Comparison of ENCODE assay signal across 9 cellular contexts in the genomic region with DNA sequence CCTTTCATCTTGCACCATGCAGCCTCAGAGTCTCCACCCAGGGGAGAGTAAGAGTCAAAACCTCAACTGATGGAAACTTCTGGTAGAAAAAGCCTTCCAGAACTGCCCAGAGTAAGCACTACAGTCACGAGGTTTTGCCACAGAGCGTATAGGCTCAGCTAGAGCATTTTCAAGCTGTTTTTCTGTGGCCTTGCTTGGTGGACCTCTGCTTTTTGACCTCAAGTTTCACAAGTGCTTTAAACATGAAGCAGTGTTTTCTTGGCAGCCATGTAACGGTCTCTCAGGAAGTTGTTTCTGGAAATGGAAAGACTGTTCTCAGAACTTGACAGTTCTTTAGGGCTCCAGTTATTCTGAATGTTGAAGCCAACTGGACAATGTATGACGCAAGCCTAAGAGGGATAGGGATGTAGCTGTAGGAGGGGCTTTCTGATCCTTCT.
DNase-seq lines count a peak whose midpoint lies in the region; ATAC-seq and TF ChIP-seq lines count a peak whose summit lies in the region.
"Had no signal": no experiment of that assay in that cellular context is flagged by ENCODE, and none has a peak within 500 bp of the region (broad histone marks: within the 10 kb centered on the region; RNA-seq: fewer than 3 reads in every experiment).

No MANE protein-coding gene starts in this region.

- no peak overlapping the region for H3K4me3 ChIP-seq in subcutaneous abdominal adipose tissue (ENCODE audit: low read depth in 1 of 5, low read length in 5 of 5)
- H3K4me3 ChIP-seq in esophagus squamous epithelium = no peak overlapping the region

- H3K9ac ChIP-seq in subcutaneous abdominal adipose tissue (ENCODE audit: low read length in 5 of 5) = no peak overlapping the region

- ATAC-seq in HG03460 (IDR thresholded peaks at IDR 0.05; ENCODE audit: unreplicated experiment) = peak; percentile 80

- no peaks in the 10 kb centered on the region for H3K36me3 ChIP-seq in subcutaneous abdominal adipose tissue (ENCODE audit: control insufficient read depth in 5 of 5, insufficient read depth in 5 of 5, low read length in 5 of 5)
- H3K36me3 ChIP-seq in esophagus squamous epithelium = no peaks in the 10 kb centered on the region

- no peak for TF ChIP-seq CTCF in esophagus squamous epithelium (IDR thresholded peaks at IDR 0.05)

- WGBS in esophagus squamous epithelium, 2 donors = 42 to 63% methylated on average over 4 of the region's 4 CpGs

- peaks cover 0 to 23% (median 13%) of the 10 kb centered on the region in 5 donors for H3K27me3 ChIP-seq in subcutaneous abdominal adipose tissue (ENCODE audit: control insufficient read depth in 5 of 5, insufficient read depth in 4 of 5, low read length in 5 of 5)
- peaks cover 0 to 6% (median 0%) of the 10 kb centered on the region in 4 donors for H3K27me3 ChIP-seq in esophagus squamous epithelium

- TF ChIP-seq POLR2A in esophagus squamous epithelium (IDR thresholded peaks at IDR 0.05) = no peak

- DNase-seq in NK-92 treated with Interleukin-12 subunit alpha and Interleukin-12 subunit beta, amount 100 ng/mL, for 24 hours (lab: John Stamatoyannopoulos, UW) = peak; percentile 44
- DNase-seq in NK-92 (lab: John Stamatoyannopoulos, UW; ENCODE audit: unreplicated experiment) (no peak), fibroblast of gingiva (ENCODE audit: low read depth) (peak; percentile 40), esophagus squamous epithelium (lab: John Stamatoyannopoulos, UW) (no peak)
- no peak for DNase-seq in activated effector memory CD4-positive, alpha-beta T cell treated with anti-CD3 and anti-CD28 coated beads, Interleukin-2, amount 50 U/mL, for 16 hours
- no peak for DNase-seq in stimulated activated CD4-positive, alpha-beta T cell treated with anti-CD3 and anti-CD28 coated beads, Interleukin-4, amount 100 ng/mL, for 24 hours

- peak overlapping the region; percentile 44 for H3K27ac ChIP-seq in subcutaneous abdominal adipose tissue (ENCODE audit: low read depth, low read length)
- H3K27ac ChIP-seq in esophagus squamous epithelium = peak overlapping the region in 1 of 4 donors; percentile 29
- H3K27ac ChIP-seq: 22Rv1 had no signal

- intact Hi-C loops in esophagus squamous epithelium (cut with DNase I) = no loop called here

- H3K4me1 ChIP-seq in subcutaneous abdominal adipose tissue (ENCODE audit: control insufficient read depth in 5 of 5, insufficient read depth in 5 of 5, low read length in 5 of 5) = peaks cover 0 to 31% (median 26%) of the 10 kb centered on the region in 5 donors
- H3K4me1 ChIP-seq in esophagus squamous epithelium = peaks cover 0 to 13% (median 0%) of the 10 kb centered on the region in 3 donors

- no peaks in the 10 kb centered on the region for H3K9me3 ChIP-seq in subcutaneous abdominal adipose tissue (ENCODE audit: control insufficient read depth in 5 of 5, low read length in 5 of 5)
- no peaks in the 10 kb centered on the region for H3K9me3 ChIP-seq in esophagus squamous epithelium

Comparison
In these comparisons a context has a peak if more than half of its experiments do, and no peak if none do; other contexts are left out.
1. DNase-seq: peak in NK-92 treated with Interleukin-12 subunit alpha and Interleukin-12 subunit beta, amount 100 ng/mL, for 24 hours (single experiment) and fibroblast of gingiva (single experiment); none in NK-92 (single experiment), activated effector memory CD4-positive, alpha-beta T cell treated with anti-CD3 and anti-CD28 coated beads, Interleukin-2, amount 50 U/mL, for 16 hours (single experiment), stimulated activated CD4-positive, alpha-beta T cell treated with anti-CD3 and anti-CD28 coated beads, Interleukin-4, amount 100 ng/mL, for 24 hours (single experiment) and esophagus squamous epithelium (single experiment).